Comparison of ENCODE assay signal across 25 cellular contexts in genomic region chr21:30116474-30116873, GRCh38. TPM values are rescaled to one million over a fixed set of nuclear protein-coding genes. Genes with fewer than 3 reads are reported as not detected.
"Had no signal": no experiment of that assay in that cellular context is flagged by ENCODE, and none has a peak within 500 bp of the region (broad histone marks: within the 10 kb centered on the region; RNA-seq: fewer than 3 reads in every experiment).

No MANE protein-coding gene starts in this region.

- H3K36me3 ChIP-seq: MG63, SJSA1 had no signal

- DNase-seq: KBM-7, MG63, NCI-H1092, NCI-H1105 treated with DMSO at 0.1 percent for 48 hours, NCI-H1417 treated with DMSO at 0.1 percent for 48 hours, NCI-H187, NCI-H2029, NCI-H2081 treated with DMSO at 0.1 percent for 48 hours, NCI-H2171, NCI-H226, NCI-H446, NCI-H510A, NCI-H524 treated with DMSO at 0.1 percent for 48 hours, NCI-H69, NCI-H774, Right ventricle myocardium superior, RPMI8226, SIG-M5 had no signal

- H3K9me3 ChIP-seq: MG63, SJSA1 had no signal

- H3K27me3 ChIP-seq: MG63, SJSA1 had no signal

- H3K4me1 ChIP-seq: SJSA1 had no signal

- FAIRE-seq: HTR-8/SVneo, RCC 7860 had no signal

- H3K4me3 ChIP-seq: MG63, SJSA1, SK-N-MC had no signal

- H3K27ac ChIP-seq: HL-60, SJSA1, SK-N-MC had no signal

RNA-seq across cellular contexts. Expression of gene CLDN17, which starts 50.1 kb away (rescaled TPM):
- total RNA-seq: LHCN-M2, Right ventricle myocardium superior, SJSA1 had no signal
- polyA plus RNA-seq: IgD-negative memory B cell had no signal
